26 cellular contexts compared by ENCODE assay signal in the genomic region with DNA sequence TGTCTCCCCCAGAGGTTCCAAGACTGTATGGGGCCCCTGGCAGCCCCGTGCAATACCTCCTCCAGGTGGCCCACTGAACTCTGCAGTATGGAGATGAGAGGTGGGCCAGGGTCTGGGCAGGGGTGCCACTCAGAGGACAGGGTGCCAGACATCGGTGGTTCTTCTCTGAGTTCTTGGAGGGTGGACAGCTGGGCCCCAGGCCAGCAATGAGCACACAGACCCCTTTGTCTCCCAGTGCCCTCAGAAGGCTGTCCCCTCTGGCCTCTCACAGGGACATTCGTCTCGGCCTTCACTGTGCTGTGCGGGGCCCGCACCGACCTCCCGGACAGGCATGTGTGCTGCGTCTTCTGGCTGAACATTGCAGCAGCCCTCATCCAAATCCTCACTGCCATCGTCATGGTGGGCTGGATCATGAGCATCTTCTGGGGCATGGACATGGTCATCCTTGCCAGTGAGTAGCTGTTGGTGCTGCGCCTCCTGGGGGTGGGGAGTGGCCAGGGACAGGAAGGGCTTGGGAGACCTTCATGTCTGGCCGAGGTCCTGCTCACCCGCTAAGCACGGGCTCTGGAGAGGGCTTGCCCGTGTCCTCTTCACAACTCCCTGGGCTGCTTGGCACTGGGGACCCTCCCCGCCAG. TPM values are rescaled to one million over a fixed set of nuclear protein-coding genes. Genes with fewer than 3 reads are reported as not detected.
A peak's percentile ranks its signal among the peaks of the same experiment; 100 is the strongest.
DNase-seq lines count a peak whose midpoint lies in the region; ATAC-seq, FAIRE-seq and TF ChIP-seq lines count a peak whose summit lies in the region.
"Had no signal": no experiment of that assay in that cellular context is flagged by ENCODE, and none has a peak within 500 bp of the region (broad histone marks: within the 10 kb centered on the region; RNA-seq: fewer than 3 reads in every experiment).

No MANE protein-coding gene starts in this region.

- H3K36me3 ChIP-seq in bronchial epithelial cell (ENCODE audit: control insufficient read depth, insufficient read depth, low read length) (no peaks in the 10 kb centered on the region), osteoblast (ENCODE audit: insufficient read depth, low read length) (no peaks in the 10 kb centered on the region), aorta (ENCODE audit: control insufficient read depth in 1 of 2, insufficient read depth in 2 of 2, low read length in 1 of 2) (no peaks in the 10 kb centered on the region), neural progenitor cell (no peaks in the 10 kb centered on the region)
- H3K36me3 ChIP-seq: BE2C had no signal

- DNase-seq in natural killer cell treated with Interleukin-12 subunit alpha and Interleukin-12 subunit beta and Interleukin-15 and Interleukin-18, amount 100 ng/mL, for 72 hours (ENCODE audit: low spot score), result peak; percentile 59
- DNase-seq in natural killer cell, result no peak
- DNase-seq in bronchial epithelial cell (ENCODE audit: low read depth), result no peak
- DNase-seq in osteoblast (ENCODE audit: insufficient read length, low spot score, missing footprints), result peak; percentile 58
- DNase-seq in aorta, result peak; percentile 24 to 75
- DNase-seq in neural progenitor cell (ENCODE audit: low spot score), result no peak
- DNase-seq in NCI-H1105 treated with DMSO at 0.1 percent for 48 hours (lab: John Stamatoyannopoulos, UW), result no peak
- DNase-seq: BE2C; CD4-positive, CD25-positive, alpha-beta regulatory T cell; DMS79; IMR-90; Karpas-422; NCI-H1417; NCI-H1694 treated with DMSO at 0.1 percent for 48 hours; NCI-H2081 treated with DMSO at 0.1 percent for 48 hours; NCI-H446 treated with DMSO at 0.1 percent for 48 hours; NCI-H526 treated with DMSO at 0.1 percent for 48 hours; OCI-M1; SHP77 treated with DMSO at 0.1 percent for 48 hours had no signal

- H3K4me1 Mint-ChIP-seq in natural killer cell treated with Interleukin-12 subunit alpha and Interleukin-12 subunit beta and Interleukin-15 and Interleukin-18, amount 100 ng/mL, for 72 hours (ENCODE audit: low read depth in 2 of 2), result peaks cover 0 to 3% of the 10 kb centered on the region in 2 donors
- peaks cover 0 to 4% of the 10 kb centered on the region in 2 donors for H3K4me1 Mint-ChIP-seq in natural killer cell
- H3K4me1 Mint-ChIP-seq in neural progenitor cell, result peaks cover 7% of the 10 kb centered on the region
- H3K4me1 Mint-ChIP-seq: GM23338 had no signal

- H3K9me3 ChIP-seq in osteoblast (ENCODE audit: low read depth, low read length) (no peaks in the 10 kb centered on the region), aorta (ENCODE audit: control insufficient read depth, low read length) (no peaks in the 10 kb centered on the region), neural progenitor cell (ENCODE audit: low read depth) (no peaks in the 10 kb centered on the region)
- H3K9me3 ChIP-seq: BE2C had no signal

- FAIRE-seq in bronchial epithelial cell (lab: Jason Lieb, UNC), result no peak
- FAIRE-seq: GM12878, HTR-8/SVneo had no signal

- no peaks in the 10 kb centered on the region for H4K20me1 ChIP-seq in osteoblast (ENCODE audit: insufficient read depth, low read length)
- no peaks in the 10 kb centered on the region for H4K20me1 ChIP-seq in neural progenitor cell (ENCODE audit: low read depth)

- 93% methylated on average over 16 of the region's 16 CpGs for WGBS in aorta, 2 donors

- no peaks in the 10 kb centered on the region for H3K79me2 ChIP-seq in osteoblast (ENCODE audit: insufficient read depth, low read length)
- no peaks in the 10 kb centered on the region for H3K79me2 ChIP-seq in neural progenitor cell (ENCODE audit: low read depth)

- H3K4me2 ChIP-seq in osteoblast (ENCODE audit: insufficient read depth, low read length) (no peak overlapping the region), neural progenitor cell (no peak overlapping the region)
- H3K4me2 ChIP-seq: GM23338 had no signal

- no peak overlapping the region for H3K4me3 Mint-ChIP-seq in natural killer cell treated with Interleukin-12 subunit alpha and Interleukin-12 subunit beta and Interleukin-15 and Interleukin-18, amount 100 ng/mL, for 72 hours
- H3K4me3 Mint-ChIP-seq in natural killer cell (no peak overlapping the region), neural progenitor cell (no peak overlapping the region)
- H3K4me3 Mint-ChIP-seq: CD4-positive, CD25-positive, alpha-beta regulatory T cell; GM23338 had no signal

- no peak for ATAC-seq in natural killer cell treated with Interleukin-12 subunit alpha and Interleukin-12 subunit beta and Interleukin-15 and Interleukin-18, amount 100 ng/mL, for 72 hours
- ATAC-seq in natural killer cell, result no peak
- ATAC-seq in aorta (ENCODE audit: low FRiP score), result no peak
- no peak for ATAC-seq in GM18511 (IDR thresholded peaks at IDR 0.05; ENCODE audit: unreplicated experiment)
- ATAC-seq: GM12878, GM23338 had no signal

- intact Hi-C loops in natural killer cell (cut with micrococcal nuclease) (no loop called here), aorta (cut with DNase I) (no loop called here)

- no peak overlapping the region for H3K4me3 ChIP-seq in bronchial epithelial cell (ENCODE audit: low read depth, low read length)
- no peak overlapping the region for H3K4me3 ChIP-seq in osteoblast (ENCODE audit: insufficient read depth, low read length)
- no peak overlapping the region for H3K4me3 ChIP-seq in aorta (ENCODE audit: low read length in 2 of 2)
- no peak overlapping the region for H3K4me3 ChIP-seq in neural progenitor cell
- H3K4me3 ChIP-seq: GM12878, GM23338, SK-N-MC had no signal

- H3K27ac ChIP-seq in osteoblast (ENCODE audit: low read depth, low read length), result no peak overlapping the region
- H3K27ac ChIP-seq in aorta (ENCODE audit: low read depth in 1 of 2, low read length in 2 of 2), result no peak overlapping the region
- no peak overlapping the region for H3K27ac ChIP-seq in neural progenitor cell
- H3K27ac ChIP-seq: SK-N-MC had no signal

- no peak overlapping the region for H2AFZ ChIP-seq in osteoblast (ENCODE audit: low read length)
- no peak overlapping the region for H2AFZ ChIP-seq in neural progenitor cell (replicated peaks)
- H2AFZ ChIP-seq: GM23338 had no signal

- H3F3A ChIP-seq in neural progenitor cell (ENCODE audit: low read depth), result no peaks in the 10 kb centered on the region

- no peaks in the 10 kb centered on the region for H3K9me3 Mint-ChIP-seq in natural killer cell treated with Interleukin-12 subunit alpha and Interleukin-12 subunit beta and Interleukin-15 and Interleukin-18, amount 100 ng/mL, for 72 hours
- no peaks in the 10 kb centered on the region for H3K9me3 Mint-ChIP-seq in natural killer cell
- peaks cover 4% of the 10 kb centered on the region for H3K9me3 Mint-ChIP-seq in neural progenitor cell

- TF ChIP-seq CTCF in natural killer cell (IDR thresholded peaks at IDR 0.05) (no peak), bronchial epithelial cell (IDR thresholded peaks at IDR 0.05; ENCODE audit: insufficient read depth, low read length, severe bottlenecking) (peak; percentile 4), osteoblast (IDR thresholded peaks at IDR 0.05; ENCODE audit: extremely low read depth, low read depth, low read length) (no peak), neural progenitor cell (IDR thresholded peaks at IDR 0.05) (no peak)

- H3K4me1 ChIP-seq in osteoblast (ENCODE audit: insufficient read depth, low read length), result no peaks in the 10 kb centered on the region
- no peaks in the 10 kb centered on the region for H3K4me1 ChIP-seq in aorta (ENCODE audit: control insufficient read depth in 1 of 2, insufficient read depth in 2 of 2, low read length in 2 of 2)
- H3K4me1 ChIP-seq in neural progenitor cell, result no peaks in the 10 kb centered on the region
- H3K4me1 ChIP-seq: BE2C had no signal

- no peak overlapping the region for H3K9ac ChIP-seq in neural progenitor cell

- H3K27me3 ChIP-seq in bronchial epithelial cell (ENCODE audit: control insufficient read depth, insufficient read depth, low read length) (peaks cover 1% of the 10 kb centered on the region), osteoblast (ENCODE audit: insufficient read depth, low read length) (no peaks in the 10 kb centered on the region), aorta (ENCODE audit: control insufficient read depth in 1 of 2, insufficient read depth in 2 of 2, low read length in 1 of 2) (no peaks in the 10 kb centered on the region), neural progenitor cell (no peaks in the 10 kb centered on the region)
- H3K27me3 ChIP-seq: BE2C had no signal

- H3K36me3 Mint-ChIP-seq in natural killer cell treated with Interleukin-12 subunit alpha and Interleukin-12 subunit beta and Interleukin-15 and Interleukin-18, amount 100 ng/mL, for 72 hours, result no peaks in the 10 kb centered on the region
- H3K36me3 Mint-ChIP-seq in natural killer cell, result no peaks in the 10 kb centered on the region
- H3K36me3 Mint-ChIP-seq in neural progenitor cell, result peaks cover 2% of the 10 kb centered on the region
- H3K36me3 Mint-ChIP-seq: CD4-positive, CD25-positive, alpha-beta regulatory T cell had no signal

- H3K27me3 Mint-ChIP-seq in natural killer cell treated with Interleukin-12 subunit alpha and Interleukin-12 subunit beta and Interleukin-15 and Interleukin-18, amount 100 ng/mL, for 72 hours, result peaks cover 0 to 4% of the 10 kb centered on the region in 2 donors
- peaks cover 0 to 7% of the 10 kb centered on the region in 2 donors for H3K27me3 Mint-ChIP-seq in natural killer cell (ENCODE audit: low read depth in 2 of 2)
- H3K27me3 Mint-ChIP-seq in neural progenitor cell (ENCODE audit: insufficient read depth, low read depth), result peaks cover 17% of the 10 kb centered on the region

- no peak overlapping the region for H3K27ac Mint-ChIP-seq in natural killer cell treated with Interleukin-12 subunit alpha and Interleukin-12 subunit beta and Interleukin-15 and Interleukin-18, amount 100 ng/mL, for 72 hours
- H3K27ac Mint-ChIP-seq in natural killer cell, result no peak overlapping the region
- H3K27ac Mint-ChIP-seq in neural progenitor cell, result no peak overlapping the region
- H3K27ac Mint-ChIP-seq: CD4-positive, CD25-positive, alpha-beta regulatory T cell; GM23338 had no signal

RNA-seq across cellular contexts. Expression of a gene that starts 48.1 kb away (rescaled TPM):
- not detected for total RNA-seq in natural killer cell treated with Interleukin-12 subunit alpha and Interleukin-12 subunit beta and Interleukin-15 and Interleukin-18, amount 100 ng/mL, for 72 hours
- total RNA-seq in natural killer cell (not detected), bronchial epithelial cell (not detected in 2 replicates), osteoblast (under 0.01 TPM in 1 of 2 replicates, not detected in the other), aorta (1 to 10 TPM; 2.7 to 3.0 TPM), neural progenitor cell (ENCODE audit: low replicate concordance) (0.19 TPM in 1 of 2 replicates, not detected in the other)
- polyA plus RNA-seq in aorta, result under 1 TPM; 0.13 to 0.59 TPM
- total RNA-seq: CD4-positive, CD25-positive, alpha-beta regulatory T cell; IMR-90; M059J; RPMI7951 had no signal
- polyA plus RNA-seq: IMR-90 had no signal

Comparison
In these comparisons a context has a peak if more than half of its experiments do, and no peak if none do; other contexts are left out.
1. DNase-seq: peak in natural killer cell treated with Interleukin-12 subunit alpha and Interleukin-12 subunit beta and Interleukin-15 and Interleukin-18, amount 100 ng/mL, for 72 hours (single experiment), osteoblast (single experiment) and aorta (2 of 2); none in natural killer cell (single experiment), bronchial epithelial cell (single experiment), neural progenitor cell (single experiment) and NCI-H1105 treated with DMSO at 0.1 percent for 48 hours (single experiment).